Comparison of ENCODE assay signal across 29 cellular contexts in genomic region chr5:170469414-170469813, GRCh38. TPM values are rescaled to one million over a fixed set of nuclear protein-coding genes. Genes with fewer than 3 reads are reported as not detected.
"Had no signal": no experiment of that assay in that cellular context is flagged by ENCODE, and none has a peak within 500 bp of the region (broad histone marks: within the 10 kb centered on the region; RNA-seq: fewer than 3 reads in every experiment).

No MANE protein-coding gene starts in this region.

- H3K4me3 ChIP-seq: MG63, PC-9, Peyer's patch, SJSA1, SK-N-MC had no signal

- DNase-seq: IMR-90; Karpas-422; KG1; MG63; NCI-H1092; NCI-H1105 treated with DMSO at 0.1 percent for 48 hours; NCI-H1417 treated with DMSO at 0.1 percent for 48 hours; NCI-H146; NCI-H1694 treated with DMSO at 0.1 percent for 48 hours; NCI-H1930; NCI-H2081 treated with DMSO at 0.1 percent for 48 hours; NCI-H2171; NCI-H226; NCI-H446; NCI-H510A; NCI-H524 treated with DMSO at 0.1 percent for 48 hours; NCI-H69; NCI-H774; NK-92 treated with Interleukin-12 subunit alpha and Interleukin-12 subunit beta, amount 100 ng/mL, for 24 hours; PC-9; Peyer's patch; Right ventricle myocardium superior; SIG-M5 had no signal

- H3K4me1 ChIP-seq: Peyer's patch had no signal

- H3K27ac ChIP-seq: PC-9, Peyer's patch, SJSA1, SK-N-MC had no signal

- H3K4me2 ChIP-seq: PC-9 had no signal

- H3K27me3 ChIP-seq: MG63, Peyer's patch, SJSA1 had no signal

- ATAC-seq: HepG2 had no signal

- H3K9me3 ChIP-seq: MG63, Peyer's patch, SJSA1 had no signal

- H2AFZ ChIP-seq: PC-9 had no signal

- H3K36me3 ChIP-seq: MG63, Peyer's patch, SJSA1 had no signal

RNA-seq across cellular contexts. Expression of gene KCNIP1, which starts 34.4 kb away (rescaled TPM):
- total RNA-seq: HepG2, HT1080, IMR-90, OCI-LY7, PC-9, Peyer's patch, Right ventricle myocardium superior, RPMI7951 had no signal
